ENCODE assay signal across 15 cellular contexts in the genomic region with DNA sequence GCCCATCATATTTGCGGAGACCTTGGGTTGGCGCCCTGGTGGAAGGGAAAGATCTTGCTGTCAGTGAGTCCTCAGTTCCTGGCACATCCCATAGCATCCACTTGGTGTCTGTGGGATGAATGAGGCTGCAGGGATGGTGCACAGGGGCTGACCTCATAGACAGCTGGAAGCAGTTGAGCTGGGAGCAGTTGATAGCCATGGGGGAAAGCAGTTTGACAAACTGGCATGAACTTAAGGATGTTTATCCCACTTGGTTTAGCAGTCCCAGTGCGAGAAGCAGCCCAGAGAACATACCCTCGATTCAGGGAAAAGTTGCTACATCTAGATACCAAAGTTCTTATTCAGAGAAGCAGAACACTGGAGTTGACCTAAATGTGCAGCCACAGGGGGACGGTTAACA.
DNase-seq lines count a peak whose midpoint lies in the region; ATAC-seq and TF ChIP-seq lines count a peak whose summit lies in the region.
"Had no signal": no experiment of that assay in that cellular context is flagged by ENCODE, and none has a peak within 500 bp of the region (broad histone marks: within the 10 kb centered on the region; RNA-seq: fewer than 3 reads in every experiment).

No MANE protein-coding gene starts in this region.

- 67 to 71% methylated on average over 5 of the region's 5 CpGs for WGBS in lower leg skin, 2 donors

- H3K4me3 Mint-ChIP-seq in stimulated activated effector memory CD8-positive, alpha-beta T cell treated with anti-CD3 and anti-CD28 coated beads, Interleukin-12 subunit alpha, Interleukin-12 subunit beta, amount 100 ng/mL, for 72 hours: no peak overlapping the region

- no peak for TF ChIP-seq CTCF in cardiac fibroblast (IDR thresholded peaks at IDR 0.05; ENCODE audit: low read depth, low read length)
- TF ChIP-seq CTCF in lower leg skin (IDR thresholded peaks at IDR 0.05): no peak

- H3K27ac Mint-ChIP-seq in stimulated activated effector memory CD8-positive, alpha-beta T cell treated with anti-CD3 and anti-CD28 coated beads, Interleukin-12 subunit alpha, Interleukin-12 subunit beta, amount 100 ng/mL, for 72 hours: peak overlapping the region; percentile 63

- no peak for TF ChIP-seq POLR2A in lower leg skin (IDR thresholded peaks at IDR 0.05)

- H3K36me3 Mint-ChIP-seq in stimulated activated effector memory CD8-positive, alpha-beta T cell treated with anti-CD3 and anti-CD28 coated beads, Interleukin-12 subunit alpha, Interleukin-12 subunit beta, amount 100 ng/mL, for 72 hours: peaks cover 20% of the 10 kb centered on the region

- DNase-seq in GM04504 (ENCODE audit: low read depth) (peak; percentile 92), cardiac fibroblast (ENCODE audit: low read depth in 2 of 2) (peak; percentile 58 to 68), lower leg skin (ENCODE audit: low spot score in 2 of 2) (peak; percentile 45 to 90), germinal center (ENCODE audit: low spot score) (no peak)
- no peak for DNase-seq in stimulated activated effector memory CD8-positive, alpha-beta T cell treated with anti-CD3 and anti-CD28 coated beads, Interleukin-12 subunit alpha, Interleukin-12 subunit beta, amount 100 ng/mL, for 72 hours (ENCODE audit: low spot score in 2 of 2)
- DNase-seq in stimulated activated CD4-positive, alpha-beta T cell treated with anti-CD3 and anti-CD28 coated beads, Interleukin-4, amount 100 ng/mL, for 24 hours: no peak
- DNase-seq: activated CD4-positive, alpha-beta T cell treated with anti-CD3 and anti-CD28 coated beads for 1 hour; COR-L47; NCI-H1436 treated with DMSO at 0.1 percent for 48 hours; NCI-H774; stimulated activated CD4-positive, alpha-beta T cell treated with anti-CD3 and anti-CD28 coated beads, Interleukin-1b, Interleukin-23, amount 100 ng/mL, for 48 hours; stimulated activated naive CD4-positive, alpha-beta T cell treated with Interleukin-2 at 50 U/mL for 16 hours had no signal

- intact Hi-C loops in lower leg skin (cut with DNase I; ENCODE audit: low total_unique reads): no loop called here

- H3K4me1 Mint-ChIP-seq in stimulated activated effector memory CD8-positive, alpha-beta T cell treated with anti-CD3 and anti-CD28 coated beads, Interleukin-12 subunit alpha, Interleukin-12 subunit beta, amount 100 ng/mL, for 72 hours: no peaks in the 10 kb centered on the region

- ATAC-seq in stimulated activated effector memory CD8-positive, alpha-beta T cell treated with anti-CD3 and anti-CD28 coated beads, Interleukin-12 subunit alpha, Interleukin-12 subunit beta, amount 100 ng/mL, for 72 hours: no peak
- ATAC-seq in GM19328 (IDR thresholded peaks at IDR 0.05; ENCODE audit: unreplicated experiment) (no peak), GM21529 (IDR thresholded peaks at IDR 0.05; ENCODE audit: unreplicated experiment) (no peak)

- H3K4me3 ChIP-seq in cardiac fibroblast (replicated peaks in 1 of 2; ENCODE audit: low read depth in 2 of 2, low read length in 2 of 2) (no peak overlapping the region), lower leg skin (ENCODE audit: low read depth, poor library complexity, severe bottlenecking) (no peak overlapping the region)
- H3K4me3 ChIP-seq: HAP-1 had no signal

- no peaks in the 10 kb centered on the region for H3K9me3 Mint-ChIP-seq in stimulated activated effector memory CD8-positive, alpha-beta T cell treated with anti-CD3 and anti-CD28 coated beads, Interleukin-12 subunit alpha, Interleukin-12 subunit beta, amount 100 ng/mL, for 72 hours

Comparison
In these comparisons a context has a peak if more than half of its experiments do, and no peak if none do; other contexts are left out.
1. DNase-seq: peak in GM04504 (single experiment), cardiac fibroblast (2 of 2) and lower leg skin (2 of 2); none in stimulated activated effector memory CD8-positive, alpha-beta T cell treated with anti-CD3 and anti-CD28 coated beads, Interleukin-12 subunit alpha, Interleukin-12 subunit beta, amount 100 ng/mL, for 72 hours (0 of 2), stimulated activated CD4-positive, alpha-beta T cell treated with anti-CD3 and anti-CD28 coated beads, Interleukin-4, amount 100 ng/mL, for 24 hours (single experiment) and germinal center (single experiment).